In genomic region chrX:136953867-136954787, GRCh38 we compare ENCODE assay signal across 8 cellular contexts.
DNase-seq lines count a peak whose midpoint lies in the region; ATAC-seq and TF ChIP-seq lines count a peak whose summit lies in the region.

No MANE protein-coding gene starts in this region.

- no peaks in the 10 kb centered on the region for H3K36me3 ChIP-seq in iPS DF 6.9 (ENCODE audit: control insufficient read depth, insufficient read depth, low read length)

- peaks cover 0 to 8% of the 10 kb centered on the region in 2 donors for H3K27me3 Mint-ChIP-seq in T-cell

- H3K36me3 Mint-ChIP-seq in T-cell = no peaks in the 10 kb centered on the region

- ATAC-seq in HG02798 (IDR thresholded peaks at IDR 0.05; ENCODE audit: poor library complexity, unreplicated experiment) (peak; percentile 98), T-cell (replicated peaks in 1 of 4) (peak in 3 of 4 experiments; percentile 50 to 61 (median 55))

- H3K4me1 ChIP-seq in iPS DF 6.9 (ENCODE audit: control insufficient read depth, insufficient read depth, low read length) = no peaks in the 10 kb centered on the region

- DNase-seq in activated gamma-delta T cell treated with Interleukin-2 at 50 U/mL for 16 hours = peak; percentile 31
- DNase-seq in activated gamma-delta T cell (lab: John Stamatoyannopoulos, UW) = no peak
- DNase-seq in NCI-H1105 treated with DMSO at 0.1 percent for 48 hours (lab: John Stamatoyannopoulos, UW) = peak; percentile 60
- DNase-seq in T-cell = peak in 33 of 34 experiments; percentile 11 to 59 (median 38)
- DNase-seq in astrocyte of the cerebellum (ENCODE audit: low read depth) = peak; percentile 55
- DNase-seq in iPS DF 6.9 (ENCODE audit: low read depth, low spot score) = peak; percentile 35
- DNase-seq in stimulated activated CD4-positive, alpha-beta T cell treated with anti-CD3 and anti-CD28 coated beads, Interleukin-1b, Interleukin-23, amount 100 ng/mL, for 4 hours (ENCODE audit: low read depth in 2 of 2) = peak; percentile 30 to 35

- no peaks in the 10 kb centered on the region for H3K27me3 ChIP-seq in iPS DF 6.9 (ENCODE audit: control insufficient read depth, insufficient read depth, low read length)

- H3K9me3 Mint-ChIP-seq in T-cell = no peaks in the 10 kb centered on the region

- CTCF ChIA-PET in T-cell (lab: Charles Lee) = interaction anchor here in 1 of 2 donors (0.7 kb wide), 1 partner anchor 98 kb away, joined by 3 read pairs; no protein-coding TSS in a partner anchor

- WGBS in iPS DF 6.9 (ENCODE audit: insufficient coverage, insufficient read length) = no CpG with 5 or more reads among the region's 26 CpGs

- POLR2A ChIA-PET in T-cell (lab: Charles Lee) = no interaction called here

- H3K27ac Mint-ChIP-seq in T-cell = no peak overlapping the region

- H3K4me3 Mint-ChIP-seq in T-cell = no peak overlapping the region

- peaks cover 0 to 3% (median 0%) of the 10 kb centered on the region in 3 donors for H3K4me1 Mint-ChIP-seq in T-cell

- no peak overlapping the region for H3K4me3 ChIP-seq in astrocyte of the cerebellum (ENCODE audit: low read depth, low read length)
- H3K4me3 ChIP-seq in iPS DF 6.9 (ENCODE audit: low read length) = no peak overlapping the region

- in situ Hi-C loops in astrocyte of the cerebellum (cut with HindIII; ENCODE audit: low sequenced_read_pairs) = no loop called here

- no peaks in the 10 kb centered on the region for H3K9me3 ChIP-seq in iPS DF 6.9 (ENCODE audit: control insufficient read depth, insufficient read depth, low read length)

- TF ChIP-seq CTCF in astrocyte of the cerebellum (IDR thresholded peaks at IDR 0.05; ENCODE audit: low read depth, low read length, missing control alignments) = peak; percentile 67

- no peak overlapping the region for H3K27ac ChIP-seq in iPS DF 6.9 (ENCODE audit: low read length)
